Comparison of ENCODE assay signal across 13 cellular contexts in genomic region chr20:35279533-35280174, GRCh38.
DNase-seq lines count a peak whose midpoint lies in the region; TF ChIP-seq lines count a peak whose summit lies in the region.
"Had no signal": no experiment of that assay in that cellular context is flagged by ENCODE, and none has a peak within 500 bp of the region (broad histone marks: within the 10 kb centered on the region; RNA-seq: fewer than 3 reads in every experiment).

No MANE protein-coding gene starts in this region.

- intact Hi-C loops in dendritic cell treated with granulocyte-macrophage colony-stimulating factor and Interleukin-4, amounts not matched to agents 40 ng/mL and 50 ng/mL, for 4 days (cut with micrococcal nuclease) = loop anchor here (5.0 kb wide), 1 partner anchor 187 kb away; the partner anchor contains the start of gene TRPC4AP

- H3K27me3 ChIP-seq in neutrophil = no peaks in the 10 kb centered on the region

- no peaks in the 10 kb centered on the region for H3K9me3 ChIP-seq in neutrophil

- DNase-seq in T-helper 1 cell (no peak), RWPE1 (ENCODE audit: low spot score) (peak; percentile 68), OCI-M1 (lab: John Stamatoyannopoulos, UW) (no peak), HCEC 1CT (no peak)
- DNase-seq in activated effector memory CD4-positive, alpha-beta T cell treated with Interleukin-2 at 50 U/mL for 16 hours = no peak
- DNase-seq: activated CD4-positive, alpha-beta T cell treated with anti-CD3 and anti-CD28 coated beads, Interleukin-2, amount 50 U/mL, for 4 hours; effector memory CD4-positive, alpha-beta T cell; head of caudate nucleus; left cardiac atrium; NCI-H2107 had no signal

- no peak overlapping the region for H3K4me3 Mint-ChIP-seq in T-helper 1 cell treated with Interleukin-12 subunit alpha and Interleukin-12 subunit beta and Interleukin-4 antibody, amounts not matched to agents 30 μg/mL and 1 μg/mL, for 36 hours
- no peak overlapping the region for H3K4me3 Mint-ChIP-seq in dendritic cell treated with granulocyte-macrophage colony-stimulating factor and Interleukin-4, amounts not matched to agents 40 ng/mL and 50 ng/mL, for 4 days

- POLR2A ChIA-PET in RWPE1 (lab: Yijun Ruan, JAX; ENCODE audit: low non-redundant PET) = interaction anchor here (0.6 kb wide), 2 partner anchors 84 to 168 kb away, joined by 3 to 6 read pairs; no protein-coding TSS in a partner anchor

- TF ChIP-seq CTCF in RWPE1 (conservative IDR thresholded peaks at IDR 0.05; ENCODE audit: low read depth) (no peak), neutrophil (IDR thresholded peaks at IDR 0.05) (no peak)

- H3K27me3 Mint-ChIP-seq in T-helper 1 cell treated with Interleukin-12 subunit alpha and Interleukin-12 subunit beta and Interleukin-4 antibody, amounts not matched to agents 30 μg/mL and 1 μg/mL, for 36 hours (ENCODE audit: low read depth) = no peaks in the 10 kb centered on the region
- H3K27me3 Mint-ChIP-seq in dendritic cell treated with granulocyte-macrophage colony-stimulating factor and Interleukin-4, amounts not matched to agents 40 ng/mL and 50 ng/mL, for 4 days = no peaks in the 10 kb centered on the region

- no peak overlapping the region for H3K4me3 ChIP-seq in neutrophil (ENCODE audit: low read depth in 1 of 2, low read length in 1 of 2)

- peaks cover 27% of the 10 kb centered on the region for H3K36me3 Mint-ChIP-seq in T-helper 1 cell treated with Interleukin-12 subunit alpha and Interleukin-12 subunit beta and Interleukin-4 antibody, amounts not matched to agents 30 μg/mL and 1 μg/mL, for 36 hours (ENCODE audit: low read depth)
- H3K36me3 Mint-ChIP-seq in dendritic cell treated with granulocyte-macrophage colony-stimulating factor and Interleukin-4, amounts not matched to agents 40 ng/mL and 50 ng/mL, for 4 days (ENCODE audit: low read depth) = peaks cover 94% of the 10 kb centered on the region

- peaks cover 27 to 46% of the 10 kb centered on the region in 2 experiments for H3K4me1 ChIP-seq in neutrophil (ENCODE audit: control insufficient read depth in 1 of 2, insufficient read depth in 1 of 2, low read depth in 1 of 2, low read length in 1 of 2)

- peak overlapping the region; percentile 95 for H3K27ac ChIP-seq in RWPE1
- H3K27ac ChIP-seq in neutrophil = peak overlapping the region; percentile 99

- CTCF ChIA-PET in RWPE1 (lab: Yijun Ruan, JAX) = interaction anchor here (0.5 to 2.1 kb wide), 8 partner anchors 10 to 372 kb away, joined by 3 to 9 read pairs (median 3); no protein-coding TSS in a partner anchor

- peaks cover 16% of the 10 kb centered on the region for H3K4me1 Mint-ChIP-seq in T-helper 1 cell treated with Interleukin-12 subunit alpha and Interleukin-12 subunit beta and Interleukin-4 antibody, amounts not matched to agents 30 μg/mL and 1 μg/mL, for 36 hours (ENCODE audit: low read depth)
- H3K4me1 Mint-ChIP-seq in dendritic cell treated with granulocyte-macrophage colony-stimulating factor and Interleukin-4, amounts not matched to agents 40 ng/mL and 50 ng/mL, for 4 days (ENCODE audit: low read depth) = peaks cover 59% of the 10 kb centered on the region

- peaks cover 49% of the 10 kb centered on the region for H3K36me3 ChIP-seq in neutrophil

- peak overlapping the region; percentile 9 for H3K27ac Mint-ChIP-seq in T-helper 1 cell treated with Interleukin-12 subunit alpha and Interleukin-12 subunit beta and Interleukin-4 antibody, amounts not matched to agents 30 μg/mL and 1 μg/mL, for 36 hours
- H3K27ac Mint-ChIP-seq in dendritic cell treated with granulocyte-macrophage colony-stimulating factor and Interleukin-4, amounts not matched to agents 40 ng/mL and 50 ng/mL, for 4 days = peak overlapping the region; percentile 94

- no peaks in the 10 kb centered on the region for H3K9me3 Mint-ChIP-seq in T-helper 1 cell treated with Interleukin-12 subunit alpha and Interleukin-12 subunit beta and Interleukin-4 antibody, amounts not matched to agents 30 μg/mL and 1 μg/mL, for 36 hours
- no peaks in the 10 kb centered on the region for H3K9me3 Mint-ChIP-seq in dendritic cell treated with granulocyte-macrophage colony-stimulating factor and Interleukin-4, amounts not matched to agents 40 ng/mL and 50 ng/mL, for 4 days
